35 cellular contexts compared by ENCODE assay signal in genomic region chr13:75617230-75617629, GRCh38.
"Had no signal": no experiment of that assay in that cellular context is flagged by ENCODE, and none has a peak within 500 bp of the region (broad histone marks: within the 10 kb centered on the region; RNA-seq: fewer than 3 reads in every experiment).

No MANE protein-coding gene starts in this region.

- H3K9me3 ChIP-seq: MG63 had no signal

- DNase-seq: Karpas-422, Kasumi-1, MG63, MM.1S, MV-4-11, NCI-H1048, NCI-H1092, NCI-H1092 treated with DMSO at 0.1 percent for 48 hours, NCI-H1105, NCI-H1105 treated with DMSO at 0.1 percent for 48 hours, NCI-H1417, NCI-H1417 treated with DMSO at 0.1 percent for 48 hours, NCI-H1436, NCI-H1436 treated with DMSO at 0.1 percent for 48 hours, NCI-H146, NCI-H1694, NCI-H1694 treated with DMSO at 0.1 percent for 48 hours, NCI-H187, NCI-H187 treated with DMSO at 0.1 percent for 48 hours, NCI-H1930, NCI-H2029, NCI-H2029 treated with DMSO at 0.1 percent for 48 hours, NCI-H2081, NCI-H2081 treated with DMSO at 0.1 percent for 48 hours, NCI-H2171, NCI-H2171 treated with DMSO at 0.1 percent for 48 hours, NCI-H2227 treated with DMSO at 0.1 percent for 48 hours, NCI-H226, NCI-H345, NCI-H446, NCI-H446 treated with DMSO at 0.1 percent for 48 hours, NCI-H510A, NCI-H510A treated with DMSO at 0.1 percent for 48 hours, NCI-H524, NCI-H524 treated with DMSO at 0.1 percent for 48 hours had no signal

- H3K4me3 ChIP-seq: MG63 had no signal

- H3K27me3 ChIP-seq: MG63 had no signal
